ENCODE assay signal across 1 cellular context in genomic region chr14:28243600-28243999, GRCh38.
TF ChIP-seq lines count a peak whose summit lies in the region.

No MANE protein-coding gene starts in this region.

TF ChIP-seq in SK-N-SH treated with all-trans-retinoic acid at 6 μM for 48 hours, 23 proteins besides CTCF, POLR2A, EP300 and RAD21 (continued from another document):
- TF ChIP-seq PATZ1 (CRISPR knock-in tag; IDR thresholded peaks at IDR 0.05; ENCODE audit: borderline replicate concordance), result no peak
- no peak for TF ChIP-seq GLIS3 (CRISPR knock-in tag; IDR thresholded peaks at IDR 0.05)
- no peak for TF ChIP-seq CREB5 (CRISPR knock-in tag; IDR thresholded peaks at IDR 0.05; ENCODE audit: low read depth)
